2 cellular contexts compared by ENCODE assay signal in the genomic region with DNA sequence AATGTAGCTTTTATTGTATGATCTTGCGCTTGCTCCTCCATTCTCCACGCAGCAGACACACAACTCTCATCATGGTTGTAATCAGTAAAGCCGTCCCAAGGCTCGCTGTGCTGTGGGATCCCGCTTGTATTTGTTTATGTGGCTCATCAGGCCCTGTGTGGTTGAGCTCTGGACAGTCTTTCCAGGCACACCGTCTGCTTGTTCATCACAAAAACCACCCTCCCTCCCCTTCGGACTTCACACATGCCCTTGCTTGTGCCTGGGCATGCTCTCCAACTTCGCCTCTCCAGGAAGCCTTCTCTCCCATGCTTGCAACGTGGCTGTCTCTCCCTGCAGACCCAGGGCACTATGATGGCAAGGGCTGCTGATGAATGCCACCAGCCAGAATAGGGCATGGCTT.
TF ChIP-seq lines count a peak whose summit lies in the region.

No MANE protein-coding gene starts in this region.

TF ChIP-seq in SK-N-SH, 30 proteins besides CTCF, POLR2A, EP300 and RAD21 (continued from another document):
- no peak for TF ChIP-seq TAF1 (IDR thresholded peaks at IDR 0.05; ENCODE audit: borderline replicate concordance, low read depth, low read length)
- TF ChIP-seq POLR2AphosphoS5 (IDR thresholded peaks at IDR 0.05; ENCODE audit: low read depth, low read length), result no peak
- no peak for TF ChIP-seq EZH2phosphoT487 (IDR thresholded peaks at IDR 0.05; ENCODE audit: borderline replicate concordance, low read depth)
- TF ChIP-seq RXRA (IDR thresholded peaks at IDR 0.05; ENCODE audit: borderline replicate concordance, low read depth), result no peak
- no peak for TF ChIP-seq TEAD4 (IDR thresholded peaks at IDR 0.05; ENCODE audit: borderline replicate concordance, insufficient read depth)
- TF ChIP-seq, protein P1, sequence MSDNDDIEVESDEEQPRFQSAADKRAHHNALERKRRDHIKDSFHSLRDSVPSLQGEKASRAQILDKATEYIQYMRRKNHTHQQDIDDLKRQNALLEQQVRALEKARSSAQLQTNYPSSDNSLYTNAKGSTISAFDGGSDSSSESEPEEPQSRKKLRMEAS (IDR thresholded peaks at IDR 0.05; ENCODE audit: low read depth), result no peak
- TF ChIP-seq, protein P2, sequence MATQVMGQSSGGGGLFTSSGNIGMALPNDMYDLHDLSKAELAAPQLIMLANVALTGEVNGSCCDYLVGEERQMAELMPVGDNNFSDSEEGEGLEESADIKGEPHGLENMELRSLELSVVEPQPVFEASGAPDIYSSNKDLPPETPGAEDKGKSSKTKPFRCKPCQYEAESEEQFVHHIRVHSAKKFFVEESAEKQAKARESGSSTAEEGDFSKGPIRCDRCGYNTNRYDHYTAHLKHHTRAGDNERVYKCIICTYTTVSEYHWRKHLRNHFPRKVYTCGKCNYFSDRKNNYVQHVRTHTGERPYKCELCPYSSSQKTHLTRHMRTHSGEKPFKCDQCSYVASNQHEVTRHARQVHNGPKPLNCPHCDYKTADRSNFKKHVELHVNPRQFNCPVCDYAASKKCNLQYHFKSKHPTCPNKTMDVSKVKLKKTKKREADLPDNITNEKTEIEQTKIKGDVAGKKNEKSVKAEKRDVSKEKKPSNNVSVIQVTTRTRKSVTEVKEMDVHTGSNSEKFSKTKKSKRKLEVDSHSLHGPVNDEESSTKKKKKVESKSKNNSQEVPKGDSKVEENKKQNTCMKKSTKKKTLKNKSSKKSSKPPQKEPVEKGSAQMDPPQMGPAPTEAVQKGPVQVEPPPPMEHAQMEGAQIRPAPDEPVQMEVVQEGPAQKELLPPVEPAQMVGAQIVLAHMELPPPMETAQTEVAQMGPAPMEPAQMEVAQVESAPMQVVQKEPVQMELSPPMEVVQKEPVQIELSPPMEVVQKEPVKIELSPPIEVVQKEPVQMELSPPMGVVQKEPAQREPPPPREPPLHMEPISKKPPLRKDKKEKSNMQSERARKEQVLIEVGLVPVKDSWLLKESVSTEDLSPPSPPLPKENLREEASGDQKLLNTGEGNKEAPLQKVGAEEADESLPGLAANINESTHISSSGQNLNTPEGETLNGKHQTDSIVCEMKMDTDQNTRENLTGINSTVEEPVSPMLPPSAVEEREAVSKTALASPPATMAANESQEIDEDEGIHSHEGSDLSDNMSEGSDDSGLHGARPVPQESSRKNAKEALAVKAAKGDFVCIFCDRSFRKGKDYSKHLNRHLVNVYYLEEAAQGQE (IDR thresholded peaks at IDR 0.05; ENCODE audit: low read depth, low read length), result no peak
- no peak for TF ChIP-seq NFIC (IDR thresholded peaks at IDR 0.05; ENCODE audit: borderline replicate concordance)
- no peak for TF ChIP-seq CHD2 (IDR thresholded peaks at IDR 0.05; ENCODE audit: low read length, partially characterized antibody)
- TF ChIP-seq NRF1 (IDR thresholded peaks at IDR 0.05; ENCODE audit: low read depth, low read length), result no peak
- no peak for TF ChIP-seq FOXJ3 (CRISPR knock-in tag; IDR thresholded peaks at IDR 0.05)
- no peak for TF ChIP-seq GATA2 (CRISPR knock-in tag; IDR thresholded peaks at IDR 0.05)

TF ChIP-seq in SK-N-SH treated with all-trans-retinoic acid at 6 μM for 48 hours, 23 proteins besides CTCF, POLR2A, EP300 and RAD21 (continued from another document):
- TF ChIP-seq, protein P3, sequence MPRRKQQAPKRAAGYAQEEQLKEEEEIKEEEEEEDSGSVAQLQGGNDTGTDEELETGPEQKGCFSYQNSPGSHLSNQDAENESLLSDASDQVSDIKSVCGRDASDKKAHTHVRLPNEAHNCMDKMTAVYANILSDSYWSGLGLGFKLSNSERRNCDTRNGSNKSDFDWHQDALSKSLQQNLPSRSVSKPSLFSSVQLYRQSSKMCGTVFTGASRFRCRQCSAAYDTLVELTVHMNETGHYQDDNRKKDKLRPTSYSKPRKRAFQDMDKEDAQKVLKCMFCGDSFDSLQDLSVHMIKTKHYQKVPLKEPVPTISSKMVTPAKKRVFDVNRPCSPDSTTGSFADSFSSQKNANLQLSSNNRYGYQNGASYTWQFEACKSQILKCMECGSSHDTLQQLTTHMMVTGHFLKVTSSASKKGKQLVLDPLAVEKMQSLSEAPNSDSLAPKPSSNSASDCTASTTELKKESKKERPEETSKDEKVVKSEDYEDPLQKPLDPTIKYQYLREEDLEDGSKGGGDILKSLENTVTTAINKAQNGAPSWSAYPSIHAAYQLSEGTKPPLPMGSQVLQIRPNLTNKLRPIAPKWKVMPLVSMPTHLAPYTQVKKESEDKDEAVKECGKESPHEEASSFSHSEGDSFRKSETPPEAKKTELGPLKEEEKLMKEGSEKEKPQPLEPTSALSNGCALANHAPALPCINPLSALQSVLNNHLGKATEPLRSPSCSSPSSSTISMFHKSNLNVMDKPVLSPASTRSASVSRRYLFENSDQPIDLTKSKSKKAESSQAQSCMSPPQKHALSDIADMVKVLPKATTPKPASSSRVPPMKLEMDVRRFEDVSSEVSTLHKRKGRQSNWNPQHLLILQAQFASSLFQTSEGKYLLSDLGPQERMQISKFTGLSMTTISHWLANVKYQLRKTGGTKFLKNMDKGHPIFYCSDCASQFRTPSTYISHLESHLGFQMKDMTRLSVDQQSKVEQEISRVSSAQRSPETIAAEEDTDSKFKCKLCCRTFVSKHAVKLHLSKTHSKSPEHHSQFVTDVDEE (CRISPR knock-in tag; IDR thresholded peaks at IDR 0.05), result no peak
- TF ChIP-seq BACH2 (CRISPR knock-in tag; IDR thresholded peaks at IDR 0.05; ENCODE audit: borderline replicate concordance), result no peak
- no peak for TF ChIP-seq ZC3H10 (CRISPR knock-in tag; IDR thresholded peaks at IDR 0.05)
- TF ChIP-seq ZNF8 (CRISPR knock-in tag; IDR thresholded peaks at IDR 0.05), result no peak
- TF ChIP-seq GLIS3 (CRISPR knock-in tag; IDR thresholded peaks at IDR 0.05), result no peak
- TF ChIP-seq ESRRG (CRISPR knock-in tag; IDR thresholded peaks at IDR 0.05), result no peak
